In genomic region chr11:101129203-101129943, GRCh38 we compare ENCODE assay signal across 1 cellular context.
TF ChIP-seq lines count a peak whose summit lies in the region.

PGR (minus strand) TSS chr11:101129813; CDS start chr11:101129070, 743 bp downstream.

TF ChIP-seq in H1, 55 proteins besides CTCF, POLR2A, EP300 and RAD21 (continued from another document):
- TF ChIP-seq ATF3 (IDR thresholded peaks at IDR 0.05; ENCODE audit: insufficient read depth, low read depth, low read length) = no peak
- no peak for TF ChIP-seq SP4 (IDR thresholded peaks at IDR 0.05; ENCODE audit: low read length)
- TF ChIP-seq POU5F1 (IDR thresholded peaks at IDR 0.05; ENCODE audit: low read depth, low read length) = no peak
- TF ChIP-seq HDAC6 (IDR thresholded peaks at IDR 0.05; ENCODE audit: low read depth, low read length) = no peak
- no peak for TF ChIP-seq EGR1 (IDR thresholded peaks at IDR 0.05; ENCODE audit: borderline replicate concordance, low read depth, low read length)
- TF ChIP-seq CHD7 (IDR thresholded peaks at IDR 0.05; ENCODE audit: insufficient replicate concordance, low read length) = no peak
- TF ChIP-seq SP2 (IDR thresholded peaks at IDR 0.05; ENCODE audit: low read length) = no peak
- TF ChIP-seq HDAC2 (IDR thresholded peaks at IDR 0.05; ENCODE audit: borderline replicate concordance in 1 of 2, low read depth in 2 of 2, low read length in 2 of 2) = no peak
- TF ChIP-seq EZH2 (IDR thresholded peaks at IDR 0.05; ENCODE audit: low read depth, low read length, severe bottlenecking) = peak; percentile 62
- TF ChIP-seq RFX5 (IDR thresholded peaks at IDR 0.05; ENCODE audit: borderline replicate concordance, low read depth, low read length) = no peak
- TF ChIP-seq KDM1A (IDR thresholded peaks at IDR 0.05; ENCODE audit: borderline replicate concordance, low read length) = no peak
- TF ChIP-seq JUN (IDR thresholded peaks at IDR 0.05; ENCODE audit: low read depth, low read length) = no peak
- no peak for TF ChIP-seq SRF (IDR thresholded peaks at IDR 0.05; ENCODE audit: low read depth, low read length)
- peak; percentile 0 for TF ChIP-seq KDM4A (IDR thresholded peaks at IDR 0.05; ENCODE audit: low read depth, low read length, severe bottlenecking)
- TF ChIP-seq FOSL1 (IDR thresholded peaks at IDR 0.05; ENCODE audit: insufficient read depth, low read depth, low read length) = no peak
- TF ChIP-seq SP1 (IDR thresholded peaks at IDR 0.05; ENCODE audit: low read depth, low read length) = no peak
- peak; percentile 57 for TF ChIP-seq MAX (IDR thresholded peaks at IDR 0.05)
- TF ChIP-seq SIN3A (conservative IDR thresholded peaks at IDR 0.05 in 1 of 2, IDR thresholded peaks at IDR 0.05 in 1 of 2; ENCODE audit: low read depth in 1 of 2, low read length in 2 of 2) = 0 out of 4 replicates have a peak, but pooled peaks of 1 of the 2 experiments have one; percentile 66
- no peak for TF ChIP-seq CTBP2 (IDR thresholded peaks at IDR 0.05; ENCODE audit: borderline replicate concordance, insufficient read depth, insufficient read length, low read length)
- TF ChIP-seq CBX5 (IDR thresholded peaks at IDR 0.05; ENCODE audit: low read depth, low read length) = no peak
- no peak for TF ChIP-seq POLR2AphosphoS5 (IDR thresholded peaks at IDR 0.05; ENCODE audit: low read depth, low read length)
- TF ChIP-seq RNF2 (IDR thresholded peaks at IDR 0.05; ENCODE audit: borderline replicate concordance, low read depth, low read length, missing control alignments, poor library complexity, severe bottlenecking) = peak; percentile 29
